ENCODE assay signal across 10 cellular contexts in genomic region chr6:153790881-153791473, GRCh38.
DNase-seq lines count a peak whose midpoint lies in the region; ATAC-seq and TF ChIP-seq lines count a peak whose summit lies in the region.
"Had no signal": no experiment of that assay in that cellular context is flagged by ENCODE, and none has a peak within 500 bp of the region (broad histone marks: within the 10 kb centered on the region; RNA-seq: fewer than 3 reads in every experiment).

No MANE protein-coding gene starts in this region.

- no peaks in the 10 kb centered on the region for H3K79me2 ChIP-seq in DOHH2 (ENCODE audit: control insufficient read depth, low read length)

- H3K4me3 ChIP-seq in DOHH2 (ENCODE audit: low read length) (no peak overlapping the region), HL-60 (replicated peaks; ENCODE audit: insufficient read depth, low read length) (no peak overlapping the region), left lung (no peak overlapping the region), psoas muscle (no peak overlapping the region)

- TF ChIP-seq CTCF in DOHH2 (IDR thresholded peaks at IDR 0.05; ENCODE audit: low read depth, low read length, poor library complexity, severe bottlenecking), result peak; percentile 35
- peak; percentile 2 for TF ChIP-seq CTCF in HL-60 (IDR thresholded peaks at IDR 0.05; ENCODE audit: insufficient read depth, low read length)
- peak; percentile 57 for TF ChIP-seq CTCF in VCaP (conservative IDR thresholded peaks at IDR 0.05)
- TF ChIP-seq CTCF in left lung (IDR thresholded peaks at IDR 0.05), result no peak
- TF ChIP-seq CTCF in psoas muscle (IDR thresholded peaks at IDR 0.05), result no peak

- no peaks in the 10 kb centered on the region for H3K36me3 ChIP-seq in DOHH2 (ENCODE audit: control insufficient read depth, low read length)
- no peaks in the 10 kb centered on the region for H3K36me3 ChIP-seq in left lung
- no peaks in the 10 kb centered on the region for H3K36me3 ChIP-seq in psoas muscle (ENCODE audit: insufficient read depth in 1 of 2, low read depth in 1 of 2)

- no peak for DNase-seq in HL-60 (ENCODE audit: low read depth in 1 of 2, low spot score in 1 of 2)
- no peak for DNase-seq in left lung
- no peak for DNase-seq in psoas muscle
- no peak for DNase-seq in NK-92 treated with Interleukin-12 subunit alpha and Interleukin-12 subunit beta, amount 100 ng/mL, for 24 hours (lab: John Stamatoyannopoulos, UW)
- DNase-seq: activated CD8-positive, alpha-beta memory T cell treated with anti-CD3 and anti-CD28 coated beads, Interleukin-2, amount 50 U/mL, for 4 hours; GDM1 had no signal

- H3K27me3 ChIP-seq in DOHH2 (ENCODE audit: control insufficient read depth, low read length), result no peaks in the 10 kb centered on the region
- H3K27me3 ChIP-seq in HL-60 (ENCODE audit: insufficient read depth, poor library complexity, severe bottlenecking), result no peaks in the 10 kb centered on the region
- no peaks in the 10 kb centered on the region for H3K27me3 ChIP-seq in left lung
- no peaks in the 10 kb centered on the region for H3K27me3 ChIP-seq in psoas muscle (ENCODE audit: insufficient read depth in 3 of 3, low read length in 2 of 3)

- no peaks in the 10 kb centered on the region for H3K9me2 ChIP-seq in DOHH2 (replicated peaks; ENCODE audit: control insufficient read depth, low read length)

- H3K27ac ChIP-seq in DOHH2 (ENCODE audit: low read depth, low read length) (no peak overlapping the region), HL-60 (replicated peaks) (no peak overlapping the region), VCaP (no peak overlapping the region), left lung (no peak overlapping the region), psoas muscle (no peak overlapping the region)

- intact Hi-C loops in left lung (cut with DNase I), result no loop called here
- intact Hi-C loops in psoas muscle (cut with DNase I), result loop anchor here in 1 of 2 donors (10.0 kb wide), 1 partner anchor 1356 kb away; no protein-coding TSS in a partner anchor

- no peaks in the 10 kb centered on the region for H3K4me1 ChIP-seq in DOHH2 (ENCODE audit: control insufficient read depth, low read length)
- H3K4me1 ChIP-seq in left lung, result no peaks in the 10 kb centered on the region
- H3K4me1 ChIP-seq in psoas muscle, result no peaks in the 10 kb centered on the region

- H3K9me3 ChIP-seq in DOHH2 (ENCODE audit: control insufficient read depth, insufficient read depth, low read length) (no peaks in the 10 kb centered on the region), left lung (no peaks in the 10 kb centered on the region), psoas muscle (no peaks in the 10 kb centered on the region)

- WGBS in psoas muscle, 3 donors, result 34 to 58% (median 44%) methylated on average over 1 of the region's 1 CpG

- H3F3A ChIP-seq in DOHH2 (ENCODE audit: control insufficient read depth, insufficient read depth), result no peaks in the 10 kb centered on the region

- ATAC-seq in left lung (peak; percentile 32), GM21576 (IDR thresholded peaks at IDR 0.05; ENCODE audit: unreplicated experiment) (no peak), psoas muscle (no peak), GM18498 (IDR thresholded peaks at IDR 0.05; ENCODE audit: unreplicated experiment) (no peak)

- no peaks in the 10 kb centered on the region for H4K20me1 ChIP-seq in DOHH2 (ENCODE audit: control insufficient read depth, insufficient read depth, low read depth, low read length)

- H3K4me2 ChIP-seq in DOHH2 (ENCODE audit: low read length), result no peak overlapping the region

Comparison
In these comparisons a context has a peak if more than half of its experiments do, and no peak if none do; other contexts are left out.
1. CTCF ChIP-seq: peak in DOHH2 (single experiment), HL-60 (single experiment) and VCaP (single experiment); none in left lung (0 of 2) and psoas muscle (single experiment).